Comparison of ENCODE assay signal across 18 cellular contexts in the genomic region with DNA sequence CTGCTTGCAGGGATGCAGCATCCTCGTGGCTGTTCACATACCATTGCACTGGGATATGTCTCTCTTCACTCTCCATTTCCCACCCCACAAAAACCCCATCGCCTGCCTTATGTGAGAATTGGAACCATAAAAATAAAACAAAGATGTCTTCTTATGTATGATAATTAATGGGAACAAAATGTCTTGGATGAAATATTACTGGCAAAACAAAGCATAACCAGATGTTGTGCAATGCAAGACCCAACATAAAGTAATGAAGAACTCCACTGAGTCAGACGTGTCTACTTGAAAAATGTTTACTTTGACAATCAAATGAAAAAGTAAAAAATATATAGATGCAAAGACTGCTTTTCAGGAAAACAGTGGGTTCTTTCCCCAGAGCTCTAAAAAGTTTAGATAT.
A peak's percentile ranks its signal among the peaks of the same experiment; 100 is the strongest.
DNase-seq lines count a peak whose midpoint lies in the region; ATAC-seq, FAIRE-seq and TF ChIP-seq lines count a peak whose summit lies in the region.
"Had no signal": no experiment of that assay in that cellular context is flagged by ENCODE, and none has a peak within 500 bp of the region (broad histone marks: within the 10 kb centered on the region; RNA-seq: fewer than 3 reads in every experiment).

No MANE protein-coding gene starts in this region.

- no peak overlapping the region for H2BK5ac ChIP-seq in mesenchymal stem cell (ENCODE audit: low read depth, low read length, poor library complexity, severe bottlenecking)

- ATAC-seq in SK-N-SH treated with all-trans-retinoic acid at 6 μM for 48 hours = no peak
- no peak for ATAC-seq in stimulated activated naive CD8-positive, alpha-beta T cell treated with anti-CD3 and anti-CD28 coated beads, Interleukin-15, Interleukin-2, amounts not matched to agents 100 U/mL and 50 U/mL, for 24 hours
- ATAC-seq: CD8-positive, alpha-beta T cell had no signal

- H3K79me2 ChIP-seq in SK-N-SH (ENCODE audit: insufficient read depth) (no peaks in the 10 kb centered on the region), smooth muscle cell (ENCODE audit: low read depth) (no peaks in the 10 kb centered on the region)

- POLR2A ChIA-PET in SK-N-SH (lab: Yijun Ruan, JAX) = no interaction called here

- H3F3A ChIP-seq in SK-N-SH (replicated peaks; ENCODE audit: insufficient read depth) (peaks cover 17% of the 10 kb centered on the region), smooth muscle cell (ENCODE audit: low read depth) (no peaks in the 10 kb centered on the region)

- H4K20me1 ChIP-seq in SK-N-SH (ENCODE audit: insufficient read depth) (no peaks in the 10 kb centered on the region), smooth muscle cell (ENCODE audit: low read depth) (no peaks in the 10 kb centered on the region)

- no peak overlapping the region for H3K4me3 ChIP-seq in SK-N-SH (ENCODE audit: low read depth in 2 of 2, low read length in 1 of 2)
- no peak overlapping the region for H3K4me3 ChIP-seq in fibroblast of pulmonary artery (replicated peaks; ENCODE audit: low read depth, low read length)
- H3K4me3 ChIP-seq in mesenchymal stem cell (ENCODE audit: insufficient read depth in 1 of 2, low read depth in 1 of 2, low read length in 2 of 2) = no peak overlapping the region
- H3K4me3 ChIP-seq in smooth muscle cell = no peak overlapping the region
- H3K4me3 ChIP-seq: HAP-1 had no signal

- TF ChIP-seq CTCF in SK-N-SH (IDR thresholded peaks at IDR 0.05) (no peak), fibroblast of pulmonary artery (IDR thresholded peaks at IDR 0.05; ENCODE audit: low read length, missing control alignments) (no peak), smooth muscle cell (IDR thresholded peaks at IDR 0.05; ENCODE audit: borderline replicate concordance, insufficient read depth, poor library complexity, severe bottlenecking) (no peak)

- H3K36me3 ChIP-seq in SK-N-SH (replicated peaks in 1 of 2; ENCODE audit: control insufficient read depth in 1 of 2, insufficient read depth in 2 of 2, low read length in 1 of 2) (no peaks in the 10 kb centered on the region), mesenchymal stem cell (ENCODE audit: control insufficient read depth in 1 of 2, insufficient read depth in 2 of 2, low read depth in 1 of 2, low read length in 2 of 2) (peaks cover 0 to 24% of the 10 kb centered on the region in 2 experiments), smooth muscle cell (ENCODE audit: low read depth) (no peaks in the 10 kb centered on the region)
- H3K36me3 ChIP-seq: HAP-1 had no signal

- no peak overlapping the region for H3K4me2 ChIP-seq in SK-N-SH
- H3K4me2 ChIP-seq in mesenchymal stem cell (ENCODE audit: low read length, poor library complexity, severe bottlenecking) = no peak overlapping the region
- no peak overlapping the region for H3K4me2 ChIP-seq in smooth muscle cell

- H3K23ac ChIP-seq in mesenchymal stem cell (ENCODE audit: low read length in 2 of 2) = no peak overlapping the region

- H3K79me1 ChIP-seq in mesenchymal stem cell (replicated peaks; ENCODE audit: low read length, poor library complexity, severe bottlenecking) = no peaks in the 10 kb centered on the region

- H3K27me3 ChIP-seq in SK-N-SH (ENCODE audit: insufficient read depth) = no peaks in the 10 kb centered on the region
- H3K27me3 ChIP-seq in mesenchymal stem cell (ENCODE audit: control insufficient read depth in 1 of 2, insufficient read depth in 1 of 2, low read length in 2 of 2) = no peaks in the 10 kb centered on the region
- no peaks in the 10 kb centered on the region for H3K27me3 ChIP-seq in smooth muscle cell (ENCODE audit: low read depth)

- no peak overlapping the region for H2AFZ ChIP-seq in SK-N-SH (ENCODE audit: low read depth)
- no peak overlapping the region for H2AFZ ChIP-seq in mesenchymal stem cell (ENCODE audit: low read depth, low read length)
- no peak overlapping the region for H2AFZ ChIP-seq in smooth muscle cell (ENCODE audit: low read depth)

- no peak overlapping the region for H2BK120ac ChIP-seq in mesenchymal stem cell (ENCODE audit: low read depth, low read length)

- no peak overlapping the region for H3K4ac ChIP-seq in mesenchymal stem cell (ENCODE audit: low read depth in 1 of 2, low read length in 2 of 2)

- H3K27ac ChIP-seq in SK-N-SH (ENCODE audit: low read depth in 2 of 2, low read length in 1 of 2) (no peak overlapping the region), mesenchymal stem cell (ENCODE audit: low read length, poor library complexity, severe bottlenecking) (no peak overlapping the region), smooth muscle cell (ENCODE audit: low read depth) (no peak overlapping the region)
- H3K27ac ChIP-seq: 22Rv1 had no signal

- H3K4me1 ChIP-seq in SK-N-SH (ENCODE audit: control insufficient read depth in 1 of 2, insufficient read depth in 2 of 2, low read depth in 1 of 2, low read length in 1 of 2) = peaks cover 4 to 14% of the 10 kb centered on the region in 2 experiments
- peaks cover 3% of the 10 kb centered on the region for H3K4me1 ChIP-seq in mesenchymal stem cell (ENCODE audit: control insufficient read depth, insufficient read depth, low read depth, low read length)
- no peaks in the 10 kb centered on the region for H3K4me1 ChIP-seq in smooth muscle cell (ENCODE audit: low read depth)
- H3K4me1 ChIP-seq: HAP-1 had no signal

- CTCF ChIA-PET in SK-N-SH (lab: Yijun Ruan, JAX) = no interaction called here

- H3K9me3 ChIP-seq in SK-N-SH (no peaks in the 10 kb centered on the region), mesenchymal stem cell (ENCODE audit: control insufficient read depth, low read length) (no peaks in the 10 kb centered on the region), smooth muscle cell (replicated peaks; ENCODE audit: low read depth) (no peaks in the 10 kb centered on the region)
- H3K9me3 ChIP-seq: HAP-1 had no signal

- H3K18ac ChIP-seq in mesenchymal stem cell (ENCODE audit: low read depth in 1 of 2, low read length in 2 of 2) = no peak overlapping the region

- 51% methylated on average over 3 of the region's 3 CpGs for WGBS in SK-N-SH (ENCODE audit: low lambda C conversion rate)
- 33% methylated on average over 1 of the region's 3 CpGs for WGBS in mesenchymal stem cell
- 77% methylated on average over 3 of the region's 3 CpGs for WGBS in smooth muscle cell (ENCODE audit: low lambda C conversion rate)

- peak; percentile 93 for FAIRE-seq in endometrium (lab: Jason Lieb, UNC)
- FAIRE-seq: D721Med, GM12892 had no signal

- no peak for TF ChIP-seq RAD21 in SK-N-SH (IDR thresholded peaks at IDR 0.05; ENCODE audit: low read length)

- no peak overlapping the region for H3K9ac ChIP-seq in SK-N-SH
- peak overlapping the region; percentile 4 for H3K9ac ChIP-seq in mesenchymal stem cell (ENCODE audit: low read length)
- H3K9ac ChIP-seq in smooth muscle cell (ENCODE audit: low read depth) = no peak overlapping the region

- H4K8ac ChIP-seq in mesenchymal stem cell (ENCODE audit: low read length) = no peak overlapping the region

- no peaks in the 10 kb centered on the region for H3K9me2 ChIP-seq in SK-N-SH

- H3K14ac ChIP-seq in mesenchymal stem cell (ENCODE audit: low read length in 2 of 2) = no peak overlapping the region

- H4K91ac ChIP-seq in mesenchymal stem cell (ENCODE audit: low read length) = no peak overlapping the region

- TF ChIP-seq EP300 in SK-N-SH (IDR thresholded peaks at IDR 0.05; ENCODE audit: borderline replicate concordance in 1 of 2, low read depth in 1 of 2, low read length in 1 of 2) = no peak

- no peak overlapping the region for H2AK5ac ChIP-seq in mesenchymal stem cell (ENCODE audit: low read length, severe bottlenecking)

- no peak for DNase-seq in SK-N-SH
- peak; percentile 14 for DNase-seq in fibroblast of pulmonary artery (ENCODE audit: low read depth)
- no peak for DNase-seq in mesenchymal stem cell
- DNase-seq in NCI-H2081 (lab: John Stamatoyannopoulos, UW) = no peak
- no peak for DNase-seq in stimulated activated naive CD8-positive, alpha-beta T cell treated with anti-CD3 and anti-CD28 coated beads, Interleukin-15, Interleukin-2, amounts not matched to agents 100 U/mL and 50 U/mL, for 24 hours
- DNase-seq in smooth muscle cell (lab: John Stamatoyannopoulos, UW; ENCODE audit: unreplicated experiment) = no peak
- DNase-seq: CD8-positive, alpha-beta T cell; COR-L47; DMS153; DMS79 treated with DMSO at 0.1 percent for 48 hours; EL; GDM1 had no signal

- H2BK12ac ChIP-seq in mesenchymal stem cell (ENCODE audit: low read length in 2 of 2) = no peak overlapping the region

- H2BK15ac ChIP-seq in mesenchymal stem cell (ENCODE audit: low read depth, poor library complexity, severe bottlenecking) = no peak overlapping the region

TF ChIP-seq in SK-N-SH, 30 proteins besides CTCF, POLR2A, EP300 and RAD21:
- TF ChIP-seq TCF12 (IDR thresholded peaks at IDR 0.05) (peak; percentile 17; the same call in 1 of the 2 replicates), FOXM1 (IDR thresholded peaks at IDR 0.05; ENCODE audit: low read depth) (no peak)

TF ChIP-seq in SK-N-SH treated with all-trans-retinoic acid at 6 μM for 48 hours, 23 proteins besides CTCF, POLR2A, EP300 and RAD21 (continues in another document):
- TF ChIP-seq, protein P1, sequence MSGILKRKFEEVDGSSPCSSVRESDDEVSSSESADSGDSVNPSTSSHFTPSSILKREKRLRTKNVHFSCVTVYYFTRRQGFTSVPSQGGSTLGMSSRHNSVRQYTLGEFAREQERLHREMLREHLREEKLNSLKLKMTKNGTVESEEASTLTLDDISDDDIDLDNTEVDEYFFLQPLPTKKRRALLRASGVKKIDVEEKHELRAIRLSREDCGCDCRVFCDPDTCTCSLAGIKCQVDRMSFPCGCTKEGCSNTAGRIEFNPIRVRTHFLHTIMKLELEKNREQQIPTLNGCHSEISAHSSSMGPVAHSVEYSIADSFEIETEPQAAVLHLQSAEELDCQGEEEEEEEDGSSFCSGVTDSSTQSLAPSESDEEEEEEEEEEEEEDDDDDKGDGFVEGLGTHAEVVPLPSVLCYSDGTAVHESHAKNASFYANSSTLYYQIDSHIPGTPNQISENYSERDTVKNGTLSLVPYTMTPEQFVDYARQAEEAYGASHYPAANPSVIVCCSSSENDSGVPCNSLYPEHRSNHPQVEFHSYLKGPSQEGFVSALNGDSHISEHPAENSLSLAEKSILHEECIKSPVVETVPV (CRISPR knock-in tag; IDR thresholded peaks at IDR 0.05) = no peak
